ENCODE assay signal across 8 cellular contexts in genomic region chr17:83053779-83054451, GRCh38. TPM values are rescaled to one million over a fixed set of nuclear protein-coding genes. Genes with fewer than 3 reads are reported as not detected.
DNase-seq lines count a peak whose midpoint lies in the region; ATAC-seq and TF ChIP-seq lines count a peak whose summit lies in the region.

No MANE protein-coding gene starts in this region.

- no peaks in the 10 kb centered on the region for H3K9me3 Mint-ChIP-seq in immature natural killer cell
- no peaks in the 10 kb centered on the region for H3K9me3 Mint-ChIP-seq in stimulated activated memory B cell treated with anti-CD40 and anti-IgM and Interleukin-4, amounts not matched to agents 10 μg/mL and 1 μg/mL and 100 μg/mL, for 72 hours

- H3K4me3 ChIP-seq in brain microvascular endothelial cell (ENCODE audit: low read depth, low read length) = no peak overlapping the region

- H3K4me3 Mint-ChIP-seq in immature natural killer cell = peak overlapping the region; percentile 62 to 80 (median 74)
- no peak overlapping the region for H3K4me3 Mint-ChIP-seq in stimulated activated memory B cell treated with anti-CD40 and anti-IgM and Interleukin-4, amounts not matched to agents 10 μg/mL and 1 μg/mL and 100 μg/mL, for 72 hours

- peaks cover 12 to 20% (median 17%) of the 10 kb centered on the region in 3 donors for H3K27me3 Mint-ChIP-seq in immature natural killer cell (ENCODE audit: low read depth in 3 of 3)
- peaks cover 10% of the 10 kb centered on the region for H3K27me3 Mint-ChIP-seq in stimulated activated memory B cell treated with anti-CD40 and anti-IgM and Interleukin-4, amounts not matched to agents 10 μg/mL and 1 μg/mL and 100 μg/mL, for 72 hours

- TF ChIP-seq CTCF in brain microvascular endothelial cell (IDR thresholded peaks at IDR 0.05; ENCODE audit: low read depth, low read length, missing control alignments) = no peak

- in situ Hi-C loops in brain microvascular endothelial cell (cut with HindIII; ENCODE audit: low pct_ligation_motif_present, low sequenced_read_pairs) = no loop called here

- no peaks in the 10 kb centered on the region for H3K27me3 ChIP-seq in brain microvascular endothelial cell (replicated peaks)

- no peaks in the 10 kb centered on the region for H3K36me3 Mint-ChIP-seq in immature natural killer cell
- H3K36me3 Mint-ChIP-seq in stimulated activated memory B cell treated with anti-CD40 and anti-IgM and Interleukin-4, amounts not matched to agents 10 μg/mL and 1 μg/mL and 100 μg/mL, for 72 hours = no peaks in the 10 kb centered on the region

- H3K27ac ChIP-seq in brain microvascular endothelial cell = no peak overlapping the region

- peaks cover 28 to 44% of the 10 kb centered on the region in 2 donors for H3K4me1 Mint-ChIP-seq in immature natural killer cell
- peaks cover 30% of the 10 kb centered on the region for H3K4me1 Mint-ChIP-seq in stimulated activated memory B cell treated with anti-CD40 and anti-IgM and Interleukin-4, amounts not matched to agents 10 μg/mL and 1 μg/mL and 100 μg/mL, for 72 hours

- peak overlapping the region; percentile 96 to 100 (median 99) for H3K27ac Mint-ChIP-seq in immature natural killer cell
- peak overlapping the region; percentile 36 for H3K27ac Mint-ChIP-seq in stimulated activated memory B cell treated with anti-CD40 and anti-IgM and Interleukin-4, amounts not matched to agents 10 μg/mL and 1 μg/mL and 100 μg/mL, for 72 hours

- H3K36me3 ChIP-seq in brain microvascular endothelial cell (replicated peaks) = no peaks in the 10 kb centered on the region

- DNase-seq in KG1 (lab: John Stamatoyannopoulos, UW) (peak; percentile 49), immature natural killer cell (peak; percentile 85 to 87 (median 85)), NCI-H2227 treated with DMSO at 0.1 percent for 48 hours (lab: John Stamatoyannopoulos, UW) (no peak), dedifferentiated amniotic fluid mesenchymal stem cell (ENCODE audit: extremely low spot score) (no peak), hepatic stellate cell (ENCODE audit: low spot score) (no peak), brain microvascular endothelial cell (no peak)
- DNase-seq in activated CD8-positive, alpha-beta memory T cell treated with anti-CD3 and anti-CD28 coated beads, Interleukin-2, amount 50 U/mL, for 48 hours = peak; percentile 59

- ATAC-seq in stimulated activated memory B cell treated with anti-CD40 and anti-IgM and Interleukin-4, amounts not matched to agents 10 μg/mL and 1 μg/mL and 100 μg/mL, for 72 hours = no peak

RNA-seq across cellular contexts. Expression of gene METRNL, which starts 25.5 kb away (rescaled TPM):
- polyA plus RNA-seq in immature natural killer cell = 10 to 100 TPM; 13.6 to 72.3 (median 49.2) TPM

Comparison
In these comparisons a context has a peak if more than half of its experiments do, and no peak if none do; other contexts are left out.
1. DNase-seq: peak in KG1 (single experiment), activated CD8-positive, alpha-beta memory T cell treated with anti-CD3 and anti-CD28 coated beads, Interleukin-2, amount 50 U/mL, for 48 hours (single experiment) and immature natural killer cell (3 of 3); none in NCI-H2227 treated with DMSO at 0.1 percent for 48 hours (single experiment), dedifferentiated amniotic fluid mesenchymal stem cell (single experiment), hepatic stellate cell (single experiment) and brain microvascular endothelial cell (single experiment).